24 cellular contexts compared by ENCODE assay signal in the genomic region with DNA sequence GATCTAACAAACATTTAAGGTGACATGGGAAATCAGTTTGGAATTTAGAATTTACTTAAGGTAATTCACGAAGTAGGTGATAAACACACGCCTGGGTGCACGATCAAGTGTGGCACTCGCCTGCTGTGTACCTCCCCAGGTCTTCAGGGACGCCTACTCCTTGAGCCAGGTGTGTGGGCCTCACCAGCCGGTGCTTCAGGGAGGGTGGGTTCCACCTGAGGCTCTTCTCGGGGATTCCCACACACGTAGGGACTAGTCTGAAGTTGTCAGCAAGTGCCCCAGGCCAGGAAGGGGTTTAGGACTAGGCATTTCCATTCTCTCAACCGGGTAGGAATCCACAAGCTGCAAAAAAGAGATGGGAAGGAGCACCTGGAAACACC. TPM values are rescaled to one million over a fixed set of nuclear protein-coding genes. Genes with fewer than 3 reads are reported as not detected.
DNase-seq lines count a peak whose midpoint lies in the region; ATAC-seq and TF ChIP-seq lines count a peak whose summit lies in the region.
"Had no signal": no experiment of that assay in that cellular context is flagged by ENCODE, and none has a peak within 500 bp of the region (broad histone marks: within the 10 kb centered on the region; RNA-seq: fewer than 3 reads in every experiment).

No MANE protein-coding gene starts in this region.

- no peaks in the 10 kb centered on the region for H3K9me2 ChIP-seq in SK-N-SH

- CTCF ChIA-PET in RWPE1 (lab: Yijun Ruan, JAX) (interaction anchor here (1.1 kb wide), 1 partner anchor 41 kb away, joined by 3 read pairs; no protein-coding TSS in a partner anchor), SK-N-SH (lab: Yijun Ruan, JAX) (interaction anchor here (1.1 to 98.1 kb wide), 6 partner anchors 15 to 129 kb away, joined by 3 to 3869 read pairs (median 231); a partner anchor contains a TSS)

- no peaks in the 10 kb centered on the region for H4K20me1 ChIP-seq in SK-N-SH (ENCODE audit: insufficient read depth)

- no peaks in the 10 kb centered on the region for H3K27me3 ChIP-seq in SK-N-SH (ENCODE audit: insufficient read depth)
- H3K27me3 ChIP-seq: breast epithelium, tibial nerve had no signal

- 93% methylated on average over 9 of the region's 9 CpGs for WGBS in SK-N-SH (ENCODE audit: low lambda C conversion rate)

- TF ChIP-seq RAD21 in SK-N-SH (IDR thresholded peaks at IDR 0.05; ENCODE audit: low read length): no peak

- no peaks in the 10 kb centered on the region for H3K9me3 ChIP-seq in SK-N-SH
- H3K9me3 ChIP-seq: breast epithelium, tibial nerve had no signal

- H3F3A ChIP-seq in SK-N-SH (replicated peaks; ENCODE audit: insufficient read depth): no peaks in the 10 kb centered on the region

- no peak overlapping the region for H3K4me2 ChIP-seq in SK-N-SH
- H3K4me2 ChIP-seq: GM23338 had no signal

- peaks cover 14 to 24% of the 10 kb centered on the region in 2 experiments for H3K36me3 ChIP-seq in SK-N-SH (replicated peaks in 1 of 2; ENCODE audit: control insufficient read depth in 1 of 2, insufficient read depth in 2 of 2, low read length in 1 of 2)
- H3K36me3 ChIP-seq: breast epithelium had no signal

- DNase-seq in cardiac septum (ENCODE audit: low spot score): peak; percentile 67
- DNase-seq in left cardiac atrium: no peak
- no peak for DNase-seq in RWPE1 (ENCODE audit: low spot score)
- peak; percentile 23 for DNase-seq in epithelial cell of esophagus (ENCODE audit: low read depth)
- DNase-seq in SK-N-SH: no peak
- DNase-seq in NCI-H1694 (lab: John Stamatoyannopoulos, UW): no peak
- DNase-seq: activated gamma-delta T cell treated with Interleukin-2 at 50 U/mL for 16 hours; anterior cingulate cortex; C1 segment of cervical spinal cord; effector CD4-positive, alpha-beta T cell; hypothalamus; NCI-H1048; NCI-H510A treated with DMSO at 0.1 percent for 48 hours; RPMI8226; stimulated activated CD4-positive, alpha-beta T cell treated with anti-CD3 and anti-CD28 coated beads, Interleukin-4, amount 100 ng/mL, for 4 hours had no signal

- H3K79me2 ChIP-seq in SK-N-SH (ENCODE audit: insufficient read depth): no peaks in the 10 kb centered on the region; the same call in 1 of the 2 replicates

- no peak overlapping the region for H3K4me3 ChIP-seq in epithelial cell of esophagus (ENCODE audit: low read length)
- H3K4me3 ChIP-seq in SK-N-SH (ENCODE audit: low read depth in 2 of 2, low read length in 1 of 2): no peak overlapping the region
- H3K4me3 ChIP-seq: breast epithelium, GM23338, lung, tibial nerve had no signal

- ATAC-seq in left cardiac atrium (no peak), GM21825 (IDR thresholded peaks at IDR 0.05; ENCODE audit: unreplicated experiment) (no peak)
- ATAC-seq: activated CD4-positive, CD25-positive, alpha-beta regulatory T cell treated with anti-CD3 and anti-CD28 coated beads, Interleukin-2, amount 50 U/mL, for 24 hours; GM23338; natural killer cell treated with Interleukin-12 subunit alpha and Interleukin-12 subunit beta and Interleukin-15 and Interleukin-18, amount 100 ng/mL, for 72 hours had no signal

- POLR2A ChIA-PET in RWPE1 (lab: Yijun Ruan, JAX; ENCODE audit: low non-redundant PET): no interaction called here
- POLR2A ChIA-PET in SK-N-SH (lab: Yijun Ruan, JAX): no interaction called here

- TF ChIP-seq CTCF in RWPE1 (conservative IDR thresholded peaks at IDR 0.05; ENCODE audit: low read depth) (no peak), epithelial cell of esophagus (IDR thresholded peaks at IDR 0.05; ENCODE audit: insufficient read depth, low read depth, low read length, missing control alignments) (no peak), SK-N-SH (IDR thresholded peaks at IDR 0.05) (no peak)

- no peaks in the 10 kb centered on the region for H3K4me1 ChIP-seq in SK-N-SH (ENCODE audit: control insufficient read depth in 1 of 2, insufficient read depth in 2 of 2, low read depth in 1 of 2, low read length in 1 of 2)
- H3K4me1 ChIP-seq: breast epithelium had no signal

- H3K27ac ChIP-seq in RWPE1 (peak overlapping the region; percentile 13; the same call in 1 of the 2 replicates), SK-N-SH (ENCODE audit: low read depth in 2 of 2, low read length in 1 of 2) (no peak overlapping the region)
- H3K27ac ChIP-seq: breast epithelium, tibial nerve had no signal

- TF ChIP-seq EP300 in SK-N-SH (IDR thresholded peaks at IDR 0.05; ENCODE audit: borderline replicate concordance in 1 of 2, low read depth in 1 of 2, low read length in 1 of 2): no peak

- H3K9ac ChIP-seq in SK-N-SH: no peak overlapping the region

- H2AFZ ChIP-seq in SK-N-SH (ENCODE audit: low read depth): no peak overlapping the region
- H2AFZ ChIP-seq: GM23338 had no signal

- intact Hi-C loops in cardiac septum (cut with DNase I): no loop called here
- intact Hi-C loops in left cardiac atrium (cut with DNase I): no loop called here

TF ChIP-seq in SK-N-SH, 30 proteins besides CTCF, POLR2A, EP300 and RAD21 (continues in another document):
- TF ChIP-seq SIN3A (IDR thresholded peaks at IDR 0.05; ENCODE audit: borderline replicate concordance, low read depth, low read length) (no peak), POLR2AphosphoS5 (IDR thresholded peaks at IDR 0.05; ENCODE audit: low read depth, low read length) (no peak), FOXJ3 (CRISPR knock-in tag; IDR thresholded peaks at IDR 0.05) (no peak), TCF12 (IDR thresholded peaks at IDR 0.05) (no peak), MXI1 (IDR thresholded peaks at IDR 0.05; ENCODE audit: low read depth, low read length) (no peak), CHD2 (IDR thresholded peaks at IDR 0.05; ENCODE audit: low read length, partially characterized antibody) (no peak), EZH2phosphoT487 (IDR thresholded peaks at IDR 0.05; ENCODE audit: borderline replicate concordance, low read depth) (no peak), FOXM1 (IDR thresholded peaks at IDR 0.05; ENCODE audit: low read depth) (no peak), RFX5 (IDR thresholded peaks at IDR 0.05; ENCODE audit: low read length) (no peak)
- TF ChIP-seq, protein P1, sequence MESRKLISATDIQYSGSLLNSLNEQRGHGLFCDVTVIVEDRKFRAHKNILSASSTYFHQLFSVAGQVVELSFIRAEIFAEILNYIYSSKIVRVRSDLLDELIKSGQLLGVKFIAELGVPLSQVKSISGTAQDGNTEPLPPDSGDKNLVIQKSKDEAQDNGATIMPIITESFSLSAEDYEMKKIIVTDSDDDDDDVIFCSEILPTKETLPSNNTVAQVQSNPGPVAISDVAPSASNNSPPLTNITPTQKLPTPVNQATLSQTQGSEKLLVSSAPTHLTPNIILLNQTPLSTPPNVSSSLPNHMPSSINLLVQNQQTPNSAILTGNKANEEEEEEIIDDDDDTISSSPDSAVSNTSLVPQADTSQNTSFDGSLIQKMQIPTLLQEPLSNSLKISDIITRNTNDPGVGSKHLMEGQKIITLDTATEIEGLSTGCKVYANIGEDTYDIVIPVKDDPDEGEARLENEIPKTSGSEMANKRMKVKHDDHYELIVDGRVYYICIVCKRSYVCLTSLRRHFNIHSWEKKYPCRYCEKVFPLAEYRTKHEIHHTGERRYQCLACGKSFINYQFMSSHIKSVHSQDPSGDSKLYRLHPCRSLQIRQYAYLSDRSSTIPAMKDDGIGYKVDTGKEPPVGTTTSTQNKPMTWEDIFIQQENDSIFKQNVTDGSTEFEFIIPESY (IDR thresholded peaks at IDR 0.05; ENCODE audit: borderline replicate concordance, low read depth): no peak
- TF ChIP-seq, protein P2, sequence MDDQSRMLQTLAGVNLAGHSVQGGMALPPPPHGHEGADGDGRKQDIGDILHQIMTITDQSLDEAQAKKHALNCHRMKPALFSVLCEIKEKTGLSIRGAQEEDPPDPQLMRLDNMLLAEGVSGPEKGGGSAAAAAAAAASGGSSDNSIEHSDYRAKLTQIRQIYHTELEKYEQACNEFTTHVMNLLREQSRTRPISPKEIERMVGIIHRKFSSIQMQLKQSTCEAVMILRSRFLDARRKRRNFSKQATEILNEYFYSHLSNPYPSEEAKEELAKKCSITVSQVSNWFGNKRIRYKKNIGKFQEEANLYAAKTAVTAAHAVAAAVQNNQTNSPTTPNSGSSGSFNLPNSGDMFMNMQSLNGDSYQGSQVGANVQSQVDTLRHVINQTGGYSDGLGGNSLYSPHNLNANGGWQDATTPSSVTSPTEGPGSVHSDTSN (IDR thresholded peaks at IDR 0.05): no peak

RNA-seq across cellular contexts. Expression of a gene that starts 9.8 kb away (rescaled TPM):
- 27.6 TPM for total RNA-seq in cardiac septum
- 10 to 100 TPM; 23.7 to 34.7 TPM for total RNA-seq in left cardiac atrium
- 117 and 190 TPM in 2 replicates for polyA plus RNA-seq in SK-N-SH (2012; rRNA removed)
- polyA plus RNA-seq in SK-N-SH (2012; cell fraction: cytosol; rRNA removed): 38.1 and 64.6 TPM in 2 replicates
- 744 and 872 TPM in 2 replicates for polyA plus RNA-seq in SK-N-SH (2012; cell fraction: nucleus; rRNA removed)

RNA-seq across cellular contexts. Expression of a gene that starts 37.5 kb away (rescaled TPM):
- 10.1 TPM for total RNA-seq in cardiac septum
- 10 to 100 TPM; 15.1 to 18.5 TPM for total RNA-seq in left cardiac atrium
- 26.9 and 40.1 TPM in 2 replicates for polyA plus RNA-seq in SK-N-SH (2012; rRNA removed)
- polyA plus RNA-seq in SK-N-SH (2012; cell fraction: cytosol; rRNA removed): 23.7 and 29.2 TPM in 2 replicates
- 21.2 and 25.9 TPM in 2 replicates for polyA plus RNA-seq in SK-N-SH (2012; cell fraction: nucleus; rRNA removed)

RNA-seq across cellular contexts. Expression of a gene that starts 48.9 kb away (rescaled TPM):
- 0.94 TPM for total RNA-seq in cardiac septum
- total RNA-seq in left cardiac atrium: 1 to 10 TPM in 1 of 2 donors, under 1 TPM in 1; 0.58 to 3.2 TPM
- 0.13 and 0.25 TPM in 2 replicates for polyA plus RNA-seq in SK-N-SH (2012; rRNA removed)
- polyA plus RNA-seq in SK-N-SH (2012; cell fraction: cytosol; rRNA removed): 0.09 and 0.12 TPM in 2 replicates
- polyA plus RNA-seq in SK-N-SH (2012; cell fraction: nucleus; rRNA removed): 0.26 and 0.31 TPM in 2 replicates
- total RNA-seq: Daoy, osteocyte had no signal

Comparison
In these comparisons a context has a peak if more than half of its experiments do, and no peak if none do; other contexts are left out.
1. DNase-seq: peak in cardiac septum (single experiment) and epithelial cell of esophagus (single experiment); none in left cardiac atrium (single experiment), RWPE1 (single experiment), SK-N-SH (single experiment) and NCI-H1694 (single experiment).